8 cellular contexts compared by ENCODE assay signal in genomic region chr17:75087182-75087557, GRCh38. TPM values are rescaled to one million over a fixed set of nuclear protein-coding genes. Genes with fewer than 3 reads are reported as not detected.
DNase-seq lines count a peak whose midpoint lies in the region; ATAC-seq and TF ChIP-seq lines count a peak whose summit lies in the region.

No MANE protein-coding gene starts in this region.

- H3K9ac ChIP-seq in ES-I3 (ENCODE audit: low read depth, low read length) (peak overlapping the region; percentile 94), rectal smooth muscle tissue (ENCODE audit: low read length) (peak overlapping the region; percentile 82)

- H3K36me3 Mint-ChIP-seq in T-helper 17 cell (ENCODE audit: low read depth) = no peaks in the 10 kb centered on the region

- no peaks in the 10 kb centered on the region for H3K27me3 ChIP-seq in rectal smooth muscle tissue (ENCODE audit: control insufficient read depth, insufficient read depth, low read length)
- H3K27me3 ChIP-seq in WERI-Rb-1 (ENCODE audit: insufficient read depth, low read depth, severe bottlenecking) = no peaks in the 10 kb centered on the region

- peak overlapping the region; percentile 70 for H3K4me3 ChIP-seq in fibroblast of villous mesenchyme (ENCODE audit: low read depth, low read length)
- peak overlapping the region; percentile 79 for H3K4me3 ChIP-seq in rectal smooth muscle tissue (ENCODE audit: low read length)
- no peak overlapping the region for H3K4me3 ChIP-seq in WERI-Rb-1 (ENCODE audit: low read depth, low read length)

- no peaks in the 10 kb centered on the region for H3K27me3 Mint-ChIP-seq in T-helper 17 cell

- peak overlapping the region; percentile 71 for H3K27ac Mint-ChIP-seq in T-helper 17 cell

- H3K27ac ChIP-seq in rectal smooth muscle tissue (ENCODE audit: low read depth, low read length) (peak overlapping the region; percentile 16), WERI-Rb-1 (no peak overlapping the region)

- peak; percentile 7 for ATAC-seq in T-helper 17 cell
- no peak for ATAC-seq in HG03469 (IDR thresholded peaks at IDR 0.05; ENCODE audit: unreplicated experiment)

- TF ChIP-seq CTCF in fibroblast of villous mesenchyme (IDR thresholded peaks at IDR 0.05; ENCODE audit: insufficient read depth, low read depth, low read length) = no peak
- no peak for TF ChIP-seq CTCF in WERI-Rb-1 (IDR thresholded peaks at IDR 0.05; ENCODE audit: low read depth, low read length)

- H3K4me1 ChIP-seq in ES-I3 (ENCODE audit: insufficient read depth, low read length) (peaks cover 50% of the 10 kb centered on the region), rectal smooth muscle tissue (ENCODE audit: control insufficient read depth, insufficient read depth, low read length) (peaks cover 3% of the 10 kb centered on the region)

- H3K4me1 Mint-ChIP-seq in T-helper 17 cell = peaks cover 51% of the 10 kb centered on the region

- no peaks in the 10 kb centered on the region for H3K9me3 ChIP-seq in ES-I3 (ENCODE audit: control insufficient read depth, insufficient read depth, low read length)
- no peaks in the 10 kb centered on the region for H3K9me3 ChIP-seq in T-helper 17 cell (ENCODE audit: control insufficient read depth, low read length, poor library complexity, severe bottlenecking)
- H3K9me3 ChIP-seq in WERI-Rb-1 (ENCODE audit: severe bottlenecking) = no peaks in the 10 kb centered on the region

- H3K36me3 ChIP-seq in ES-I3 (ENCODE audit: insufficient read depth, low read length) (no peaks in the 10 kb centered on the region), rectal smooth muscle tissue (ENCODE audit: control insufficient read depth, insufficient read depth, low read length) (no peaks in the 10 kb centered on the region), WERI-Rb-1 (no peaks in the 10 kb centered on the region)

- no peak for DNase-seq in T-helper 17 cell
- DNase-seq in fibroblast of villous mesenchyme (ENCODE audit: low read depth) = no peak
- no peak for DNase-seq in stimulated activated CD4-positive, alpha-beta T cell treated with anti-CD3 and anti-CD28 coated beads, Interleukin-2, amount 100 ng/mL, for 24 hours
- no peak for DNase-seq in WERI-Rb-1
- DNase-seq in COLO829 (ENCODE audit: low spot score) = no peak

- H3K4me3 Mint-ChIP-seq in T-helper 17 cell = peak overlapping the region; percentile 89

RNA-seq across cellular contexts. Expression of gene SLC16A5, which starts 0.6 kb away (rescaled TPM):
- total RNA-seq in T-helper 17 cell = 10 to 100 TPM; 11.7 to 14.9 TPM
- 5.6 and 6.4 TPM in 2 replicates for total RNA-seq in fibroblast of villous mesenchyme

RNA-seq across cellular contexts. Expression of gene ARMC7, which starts 22.6 kb away (rescaled TPM):
- 1 to 10 TPM; 8.9 to 9.3 TPM for total RNA-seq in T-helper 17 cell
- 2.6 and 3.0 TPM in 2 replicates for total RNA-seq in fibroblast of villous mesenchyme

RNA-seq across cellular contexts. Expression of gene KCTD2, which starts 40.1 kb away (rescaled TPM):
- total RNA-seq in T-helper 17 cell (10 to 100 TPM; 20.4 to 27.7 TPM), fibroblast of villous mesenchyme (16.4 and 22.5 TPM in 2 replicates)

RNA-seq across cellular contexts. Expression of gene ATP5PD, which starts 40.4 kb away (rescaled TPM):
- total RNA-seq in T-helper 17 cell = 100 to 1,000 TPM; 123 to 145 TPM
- 275 and 323 TPM in 2 replicates for total RNA-seq in fibroblast of villous mesenchyme

RNA-seq across cellular contexts. Expression of gene NT5C, which starts 44.4 kb away (rescaled TPM):
- total RNA-seq in T-helper 17 cell (10 to 100 TPM; 20.6 to 29.8 TPM), fibroblast of villous mesenchyme (40.2 and 98.2 TPM in 2 replicates)
